In the genomic region with DNA sequence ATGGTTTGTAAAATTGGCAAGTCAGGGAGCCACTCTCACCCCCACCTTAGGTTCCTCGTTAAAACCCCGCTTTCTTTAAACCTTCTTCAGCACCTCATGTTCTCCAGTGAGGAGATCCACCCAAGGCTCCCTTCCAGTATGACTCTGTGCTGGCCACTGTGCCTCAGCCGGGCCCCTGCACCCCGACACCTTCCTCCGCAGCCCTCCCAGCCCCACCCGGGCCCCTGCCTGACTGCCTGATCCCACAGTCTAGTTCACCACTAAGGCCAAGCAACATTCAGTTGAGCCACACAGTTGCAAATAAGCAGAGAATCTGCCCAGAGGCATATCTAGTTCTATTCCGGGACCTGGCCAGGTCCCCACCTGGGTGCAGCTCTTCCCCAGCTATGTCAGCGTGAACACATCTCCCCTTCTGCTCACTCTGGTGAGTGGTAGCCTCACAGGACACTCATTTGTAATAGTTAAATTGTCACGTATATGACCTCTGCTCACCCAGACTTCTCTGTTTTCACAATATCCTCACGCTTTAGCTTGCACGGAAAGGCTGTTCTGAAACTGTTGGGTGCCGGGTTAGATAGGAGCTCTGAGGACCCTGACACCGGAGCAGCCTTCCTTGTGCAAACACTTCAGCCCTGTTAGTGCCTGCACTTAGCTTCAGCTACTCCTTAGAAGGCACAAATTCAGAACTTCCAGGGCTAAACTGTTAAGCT, we compare ENCODE assay signal across 1 cellular context.
TF ChIP-seq lines count a peak whose summit lies in the region.

No MANE protein-coding gene starts in this region.

TF ChIP-seq in IMR-90, 13 proteins besides CTCF, POLR2A, EP300 and RAD21:
- TF ChIP-seq BHLHE40 (IDR thresholded peaks at IDR 0.05; ENCODE audit: low read depth, low read length), result no peak
- no peak for TF ChIP-seq CEBPB (IDR thresholded peaks at IDR 0.05; ENCODE audit: low read depth, low read length)
- TF ChIP-seq SMC3 (IDR thresholded peaks at IDR 0.05; ENCODE audit: low read depth, low read length), result no peak
- TF ChIP-seq MAFK (IDR thresholded peaks at IDR 0.05; ENCODE audit: low read depth, low read length), result no peak
- TF ChIP-seq NFE2L2 (IDR thresholded peaks at IDR 0.05; ENCODE audit: low read depth, low read length), result no peak
- TF ChIP-seq MAZ (IDR thresholded peaks at IDR 0.05; ENCODE audit: borderline replicate concordance, low read depth, low read length), result no peak
- no peak for TF ChIP-seq USF2 (IDR thresholded peaks at IDR 0.05; ENCODE audit: low read depth, low read length)
- no peak for TF ChIP-seq FOS (IDR thresholded peaks at IDR 0.05; ENCODE audit: low read depth, low read length)
- TF ChIP-seq MXI1 (IDR thresholded peaks at IDR 0.05; ENCODE audit: borderline replicate concordance, low read depth, low read length), result no peak
